In the genomic region with DNA sequence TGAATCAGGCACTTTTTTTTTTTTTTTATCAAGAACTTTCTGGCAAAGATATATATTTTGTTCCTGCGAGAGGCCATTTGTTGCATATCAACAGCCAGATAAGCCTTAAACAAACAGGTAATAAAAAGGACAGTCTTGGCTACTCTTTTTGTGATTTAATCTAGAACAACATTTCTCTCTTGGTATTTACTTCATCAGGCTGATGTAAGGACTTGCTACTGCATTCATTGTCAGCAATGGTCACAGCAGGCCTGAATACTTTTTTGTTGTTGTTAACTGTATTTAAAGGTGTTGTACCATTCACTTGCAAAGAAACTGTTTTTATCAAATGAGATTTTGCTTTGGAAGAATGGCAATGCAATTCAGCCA, we compare ENCODE assay signal across 16 cellular contexts.
DNase-seq lines count a peak whose midpoint lies in the region; ATAC-seq and TF ChIP-seq lines count a peak whose summit lies in the region.
"Had no signal": no experiment of that assay in that cellular context is flagged by ENCODE, and none has a peak within 500 bp of the region (broad histone marks: within the 10 kb centered on the region; RNA-seq: fewer than 3 reads in every experiment).

No MANE protein-coding gene starts in this region.

- no peaks in the 10 kb centered on the region for H3K27me3 Mint-ChIP-seq in GM23338 (ENCODE audit: insufficient read depth, low read depth, poor library complexity)
- H3K27me3 Mint-ChIP-seq: memory B cell had no signal

- H3K36me3 ChIP-seq in GM23338 (ENCODE audit: insufficient read depth) (no peaks in the 10 kb centered on the region), RWPE2 (ENCODE audit: low read depth) (no peaks in the 10 kb centered on the region), smooth muscle cell (ENCODE audit: low read depth) (no peaks in the 10 kb centered on the region)
- H3K36me3 ChIP-seq: adrenal gland, BE2C had no signal

- peak overlapping the region; percentile 90 for H3K27ac Mint-ChIP-seq in GM23338
- H3K27ac Mint-ChIP-seq: activated T-helper 2 cell treated with anti-CD3 and anti-CD28 coated beads, Interferon-gamma antibody, Interleukin-2, Interleukin-4, amounts not matched to agents 10 μg/mL and 5 μg/mL and 100 μg/mL, durations not matched to agents 14 hours and 24 hours and 36 hours; memory B cell had no signal

- peaks cover 3% of the 10 kb centered on the region; the same call in 1 of the 3 replicates for H3K9me3 Mint-ChIP-seq in GM23338
- H3K9me3 Mint-ChIP-seq: activated T-helper 2 cell treated with anti-CD3 and anti-CD28 coated beads, Interferon-gamma antibody, Interleukin-2, Interleukin-4, amounts not matched to agents 10 μg/mL and 5 μg/mL and 100 μg/mL, durations not matched to agents 14 hours and 24 hours and 36 hours; memory B cell; neural crest cell had no signal

- H3K4me2 ChIP-seq in GM23338 (0 out of 2 replicates have a peak overlapping the region, but pooled peaks have one; percentile 19), smooth muscle cell (peak overlapping the region; percentile 62)

- H3K4me3 ChIP-seq in GM23338 (no peak overlapping the region), RWPE2 (ENCODE audit: severe bottlenecking) (no peak overlapping the region), smooth muscle cell (no peak overlapping the region)
- H3K4me3 ChIP-seq: adrenal gland had no signal

- peak overlapping the region; percentile 57 for H3K9ac ChIP-seq in smooth muscle cell (ENCODE audit: low read depth)

- H4K20me1 ChIP-seq in GM23338 (replicated peaks; ENCODE audit: insufficient read depth) (no peaks in the 10 kb centered on the region), smooth muscle cell (ENCODE audit: low read depth) (no peaks in the 10 kb centered on the region)

- H3K4me1 Mint-ChIP-seq in GM23338, result peaks cover 40% of the 10 kb centered on the region
- H3K4me1 Mint-ChIP-seq: memory B cell had no signal

- no peaks in the 10 kb centered on the region for H3K9me3 ChIP-seq in RWPE2 (ENCODE audit: severe bottlenecking)
- H3K9me3 ChIP-seq in smooth muscle cell (replicated peaks; ENCODE audit: low read depth), result no peaks in the 10 kb centered on the region
- H3K9me3 ChIP-seq: adrenal gland, BE2C had no signal

- TF ChIP-seq CTCF in GM23338 (conservative IDR thresholded peaks at IDR 0.05; ENCODE audit: low read depth in 2 of 2), result no peak
- TF ChIP-seq CTCF in RWPE2 (IDR thresholded peaks at IDR 0.05; ENCODE audit: poor library complexity, severe bottlenecking), result no peak
- TF ChIP-seq CTCF in smooth muscle cell (IDR thresholded peaks at IDR 0.05; ENCODE audit: borderline replicate concordance, insufficient read depth, poor library complexity, severe bottlenecking), result no peak

- H3F3A ChIP-seq in GM23338 (replicated peaks; ENCODE audit: low read depth) (no peaks in the 10 kb centered on the region), smooth muscle cell (ENCODE audit: low read depth) (peaks cover 17% of the 10 kb centered on the region)

- 0 out of 2 replicates have a peak, but pooled peaks cover 7% of the 10 kb centered on the region for H3K9me2 ChIP-seq in GM23338 (ENCODE audit: insufficient read depth)

- DNase-seq in GM23338 (ENCODE audit: low spot score), result peak; percentile 43
- DNase-seq in RWPE2 (ENCODE audit: low spot score), result no peak
- DNase-seq in fibroblast of peridontal ligament (ENCODE audit: extremely low read depth), result peak; percentile 29
- DNase-seq in smooth muscle cell (lab: John Stamatoyannopoulos, UW; ENCODE audit: unreplicated experiment), result no peak
- DNase-seq in superior temporal gyrus (ENCODE audit: extremely low spot score), result no peak
- DNase-seq: activated CD4-positive, CD25-positive, alpha-beta regulatory T cell; BE2C; cerebellar nuclear complex; NCI-H1048; NCI-H774 had no signal

- 0 out of 3 replicates have a peak overlapping the region, but pooled peaks have one; percentile 11 for H3K4me3 Mint-ChIP-seq in GM23338
- H3K4me3 Mint-ChIP-seq: memory B cell, neural crest cell had no signal

- H3K79me2 ChIP-seq in GM23338 (replicated peaks; ENCODE audit: insufficient read depth) (no peaks in the 10 kb centered on the region), smooth muscle cell (ENCODE audit: low read depth) (no peaks in the 10 kb centered on the region)

- H3K4me1 ChIP-seq in GM23338 (ENCODE audit: insufficient read depth) (peaks cover 15% of the 10 kb centered on the region), RWPE2 (ENCODE audit: insufficient read depth, poor library complexity, severe bottlenecking) (peaks cover 64% of the 10 kb centered on the region), smooth muscle cell (ENCODE audit: low read depth) (peaks cover 27% of the 10 kb centered on the region)
- H3K4me1 ChIP-seq: BE2C had no signal

- 32% methylated on average over 1 of the region's 1 CpG for WGBS in smooth muscle cell (ENCODE audit: low lambda C conversion rate)

- H3K36me3 Mint-ChIP-seq in GM23338 (ENCODE audit: low read depth), result no peaks in the 10 kb centered on the region; the same call in 2 of the 3 replicates
- H3K36me3 Mint-ChIP-seq: memory B cell had no signal

- H3K27ac ChIP-seq in GM23338 (ENCODE audit: low read depth) (peak overlapping the region; percentile 79), RWPE2 (ENCODE audit: poor library complexity, severe bottlenecking) (peak overlapping the region; percentile 99), smooth muscle cell (ENCODE audit: low read depth) (peak overlapping the region; percentile 94)

- H2AFZ ChIP-seq in GM23338, result no peak overlapping the region
- no peak overlapping the region for H2AFZ ChIP-seq in smooth muscle cell (ENCODE audit: low read depth)

- H3K27me3 ChIP-seq in GM23338 (ENCODE audit: insufficient read depth), result no peaks in the 10 kb centered on the region
- H3K27me3 ChIP-seq in RWPE2 (ENCODE audit: insufficient read depth, poor library complexity, severe bottlenecking), result no peaks in the 10 kb centered on the region
- H3K27me3 ChIP-seq in smooth muscle cell (ENCODE audit: low read depth), result no peaks in the 10 kb centered on the region
- H3K27me3 ChIP-seq: adrenal gland, BE2C had no signal

- ATAC-seq in GM23338, result peak; percentile 93
- peak; percentile 2; the same call in 1 of the 3 replicates for ATAC-seq in RWPE2 (ENCODE audit: low read depth)
- no peak for ATAC-seq in GM19463 (IDR thresholded peaks at IDR 0.05; ENCODE audit: unreplicated experiment)
- ATAC-seq in GM18519 (IDR thresholded peaks at IDR 0.05; ENCODE audit: low FRiP score, unreplicated experiment), result no peak

TF ChIP-seq in GM23338, 12 proteins besides CTCF, POLR2A, EP300 and RAD21:
- no peak for TF ChIP-seq EZH2 (IDR thresholded peaks at IDR 0.05; ENCODE audit: low read depth, unreplicated experiment)
- peak; percentile 31; the same call in 1 of the 2 replicates for TF ChIP-seq CREB1 (CRISPR knock-in tag; IDR thresholded peaks at IDR 0.05; ENCODE audit: low read depth)
- no peak for TF ChIP-seq EZH2phosphoT487 (IDR thresholded peaks at IDR 0.05; ENCODE audit: unreplicated experiment)
- no peak for TF ChIP-seq JUNB (IDR thresholded peaks at IDR 0.05; ENCODE audit: unreplicated experiment)
- TF ChIP-seq NANOG (IDR thresholded peaks at IDR 0.05; ENCODE audit: borderline replicate concordance), result peak; percentile 81

Comparison
In these comparisons a context has a peak if more than half of its experiments do, and no peak if none do; other contexts are left out.
1. ATAC-seq: peak in GM23338 (single experiment) and RWPE2 (single experiment); none in GM19463 (single experiment) and GM18519 (single experiment).
2. DNase-seq: peak in GM23338 (single experiment) and fibroblast of peridontal ligament (single experiment); none in RWPE2 (single experiment), smooth muscle cell (single experiment) and superior temporal gyrus (single experiment).
3. Peak in every context shown above with its lines, with median percentiles within 50 percentile points of each other: H3K27ac ChIP-seq.